ENCODE assay signal across 23 cellular contexts in genomic region chr16:63938661-63939060, GRCh38.
DNase-seq lines count a peak whose midpoint lies in the region; ATAC-seq, FAIRE-seq and TF ChIP-seq lines count a peak whose summit lies in the region.
"Had no signal": no experiment of that assay in that cellular context is flagged by ENCODE, and none has a peak within 500 bp of the region (broad histone marks: within the 10 kb centered on the region; RNA-seq: fewer than 3 reads in every experiment).

No MANE protein-coding gene starts in this region.

- no peak for TF ChIP-seq CTCF in astrocyte of the spinal cord (IDR thresholded peaks at IDR 0.05; ENCODE audit: low read depth, low read length)
- no peak for TF ChIP-seq CTCF in kidney (IDR thresholded peaks at IDR 0.05; ENCODE audit: borderline replicate concordance, extremely low read depth, insufficient read depth)

- no peak for ATAC-seq in left colon
- ATAC-seq: A549, SK-N-SH treated with all-trans-retinoic acid at 6 μM for 48 hours had no signal

- H3K4me1 ChIP-seq in kidney (ENCODE audit: control insufficient read depth in 1 of 2, insufficient read depth in 1 of 2, low read depth in 1 of 2, low read length in 2 of 2): no peaks in the 10 kb centered on the region
- H3K4me1 ChIP-seq: A549 had no signal

- in situ Hi-C loops in astrocyte of the spinal cord (cut with HindIII; ENCODE audit: low sequenced_read_pairs): no loop called here

- H3K4me3 ChIP-seq in astrocyte of the spinal cord (ENCODE audit: low read depth, low read length): no peak overlapping the region
- H3K4me3 ChIP-seq in kidney (ENCODE audit: low read length in 2 of 2): no peak overlapping the region
- H3K4me3 ChIP-seq: A549; BLaER1 treated with 17β-estradiol and CSF1 and Interleukin-3, amounts not matched to agents 10 nM and 100 nM had no signal

- no peaks in the 10 kb centered on the region for H3K36me3 ChIP-seq in kidney (ENCODE audit: control insufficient read depth in 1 of 2, insufficient read depth in 2 of 2, low read length in 2 of 2)
- H3K36me3 ChIP-seq: BLaER1 treated with 17β-estradiol and CSF1 and Interleukin-3, amounts not matched to agents 10 nM and 100 nM had no signal

- FAIRE-seq in kidney (lab: Jason Lieb, UNC): no peak
- FAIRE-seq: A549, H1 had no signal

- H3K27ac ChIP-seq in kidney (ENCODE audit: low read depth in 2 of 2, low read length in 2 of 2): no peak overlapping the region
- H3K27ac ChIP-seq: A549; BLaER1 treated with 17β-estradiol and CSF1 and Interleukin-3, amounts not matched to agents 10 nM and 100 nM had no signal

- no peak overlapping the region for H3K9ac ChIP-seq in kidney (ENCODE audit: low read length in 2 of 2)
- H3K9ac ChIP-seq: BLaER1 treated with 17β-estradiol and CSF1 and Interleukin-3, amounts not matched to agents 10 nM and 100 nM had no signal

- peak; percentile 4 for DNase-seq in Daoy (ENCODE audit: low read depth)
- peak; percentile 26 for DNase-seq in HT1080 (ENCODE audit: low read depth)
- DNase-seq in astrocyte of the spinal cord (ENCODE audit: low read depth, low spot score): peak; percentile 28
- peak; percentile 12 for DNase-seq in iris pigment epithelial cell (ENCODE audit: low read depth)
- DNase-seq in NCI-H1417 treated with DMSO at 0.1 percent for 48 hours (lab: John Stamatoyannopoulos, UW): no peak
- DNase-seq in left colon: no peak
- no peak for DNase-seq in kidney
- DNase-seq: CD8-positive, alpha-beta memory T cell; DMS53; HFFc6; Karpas-422; NCI-H1105 treated with DMSO at 0.1 percent for 48 hours; NCI-H187; NCI-H2107; NCI-H510A; NCI-H748 treated with DMSO at 0.1 percent for 48 hours; OCI-M1; RPMI8226; SHP77 treated with DMSO at 0.1 percent for 48 hours had no signal

- H3K9me3 ChIP-seq in kidney (ENCODE audit: control insufficient read depth in 1 of 2, low read length in 2 of 2): no peaks in the 10 kb centered on the region
- H3K9me3 ChIP-seq: A549 had no signal

- intact Hi-C loops in left colon (cut with DNase I, micrococcal nuclease): no loop called here
- intact Hi-C loops in kidney (cut with DNase I): no loop called here

Comparison
In these comparisons a context has a peak if more than half of its experiments do, and no peak if none do; other contexts are left out.
1. DNase-seq: peak in Daoy (single experiment), HT1080 (single experiment), astrocyte of the spinal cord (single experiment) and iris pigment epithelial cell (single experiment); none in NCI-H1417 treated with DMSO at 0.1 percent for 48 hours (single experiment), left colon (0 of 2) and kidney (single experiment).